Comparison of ENCODE assay signal across 1 cellular context in genomic region chr21:46456750-46457149, GRCh38.
TF ChIP-seq lines count a peak whose summit lies in the region.

No MANE protein-coding gene starts in this region.

TF ChIP-seq in K562, 482 proteins besides CTCF, POLR2A, EP300 and RAD21:
- no peak for TF ChIP-seq KDM4B (IDR thresholded peaks at IDR 0.05; ENCODE audit: borderline replicate concordance in 2 of 2, low read depth in 1 of 2)
